In genomic region chr4:77209936-77210335, GRCh38 we compare ENCODE assay signal across 18 cellular contexts. TPM values are rescaled to one million over a fixed set of nuclear protein-coding genes. Genes with fewer than 3 reads are reported as not detected.
DNase-seq lines count a peak whose midpoint lies in the region; ATAC-seq and TF ChIP-seq lines count a peak whose summit lies in the region.
"Had no signal": no experiment of that assay in that cellular context is flagged by ENCODE, and none has a peak within 500 bp of the region (broad histone marks: within the 10 kb centered on the region; RNA-seq: fewer than 3 reads in every experiment).

No MANE protein-coding gene starts in this region.

- H3K4me3 ChIP-seq in thyroid gland (replicated peaks in 1 of 3) = no peak overlapping the region
- H3K4me3 ChIP-seq in Peyer's patch = no peak overlapping the region
- H3K4me3 ChIP-seq: BLaER1 had no signal

- TF ChIP-seq POLR2A in thyroid gland (IDR thresholded peaks at IDR 0.05) = no peak
- no peak for TF ChIP-seq POLR2A in Peyer's patch (IDR thresholded peaks at IDR 0.05)

- no peaks in the 10 kb centered on the region for H3K36me3 ChIP-seq in thyroid gland
- H3K36me3 ChIP-seq in Peyer's patch = no peaks in the 10 kb centered on the region
- H3K36me3 ChIP-seq: BLaER1 had no signal

- no peak for TF ChIP-seq CTCF in thyroid gland (IDR thresholded peaks at IDR 0.05)
- TF ChIP-seq CTCF in GM13976 (IDR thresholded peaks at IDR 0.05; ENCODE audit: borderline replicate concordance, control extremely low read depth, extremely low read depth, insufficient read depth, missing control alignments) = no peak
- TF ChIP-seq CTCF in Peyer's patch (IDR thresholded peaks at IDR 0.05) = no peak

- H3K27me3 ChIP-seq in thyroid gland = no peaks in the 10 kb centered on the region
- H3K27me3 ChIP-seq in Peyer's patch = no peaks in the 10 kb centered on the region
- H3K27me3 ChIP-seq: BLaER1 had no signal

- H3K27ac ChIP-seq in thyroid gland (no peak overlapping the region), Peyer's patch (no peak overlapping the region)
- H3K27ac ChIP-seq: 22Rv1, BLaER1, C4-2B had no signal

- in situ Hi-C loops in GM13976 (cut with MboI; ENCODE audit: low sequenced_read_pairs, unreplicated experiment) = loop anchor here (25.0 kb wide), 1 partner anchor 698 kb away; no protein-coding TSS in a partner anchor

- DNase-seq in DMS153 (lab: John Stamatoyannopoulos, UW) (peak; percentile 21), DMS153 treated with DMSO at 0.1 percent for 48 hours (lab: John Stamatoyannopoulos, UW; ENCODE audit: unreplicated experiment) (no peak), DMS53 treated with DMSO at 0.1 percent for 48 hours (lab: John Stamatoyannopoulos, UW; ENCODE audit: unreplicated experiment) (peak; percentile 10), kidney tubule cell (ENCODE audit: low spot score) (peak; percentile 18), thyroid gland (peak; percentile 74 to 78), GM13976 (ENCODE audit: low spot score) (no peak), Peyer's patch (no peak)
- DNase-seq: CD4-positive, CD25-positive, alpha-beta regulatory T cell; CD8-positive, alpha-beta T cell; DMS 273 treated with DMSO at 0.1 percent for 48 hours; DMS79 treated with DMSO at 0.1 percent for 48 hours; GF-D8; GOT3; HCEC 1CT had no signal

- H3K4me1 ChIP-seq in thyroid gland (peaks cover 0 to 8% of the 10 kb centered on the region in 2 donors), Peyer's patch (no peaks in the 10 kb centered on the region)
- H3K4me1 ChIP-seq: BLaER1 had no signal

- intact Hi-C loops in thyroid gland (cut with DNase I) = loop anchor here (10.0 kb wide), 1 partner anchor 115 kb away; no protein-coding TSS in a partner anchor

- WGBS in thyroid gland, 2 donors = 24 to 25% methylated on average over 5 of the region's 5 CpGs

- no peaks in the 10 kb centered on the region for H3K9me3 ChIP-seq in thyroid gland
- H3K9me3 ChIP-seq in Peyer's patch = no peaks in the 10 kb centered on the region
- H3K9me3 ChIP-seq: BLaER1 had no signal

- no peak for ATAC-seq in GM19463 (IDR thresholded peaks at IDR 0.05; ENCODE audit: unreplicated experiment)
- ATAC-seq: CD8-positive, alpha-beta T cell had no signal

RNA-seq across cellular contexts. Expression of gene CCNG2, which starts 52.9 kb away (rescaled TPM):
- 10 to 100 TPM; 24.7 to 41.8 (median 29.2) TPM for total RNA-seq in thyroid gland
- total RNA-seq in Peyer's patch = 10 to 100 TPM; 19.8 to 29.7 (median 25.8) TPM

Comparison
In these comparisons a context has a peak if more than half of its experiments do, and no peak if none do; other contexts are left out.
1. DNase-seq: peak in DMS153 (single experiment), DMS53 treated with DMSO at 0.1 percent for 48 hours (single experiment), kidney tubule cell (single experiment) and thyroid gland (2 of 2); none in DMS153 treated with DMSO at 0.1 percent for 48 hours (single experiment), GM13976 (single experiment) and Peyer's patch (0 of 3).